ENCODE assay signal across 1 cellular context in the genomic region with DNA sequence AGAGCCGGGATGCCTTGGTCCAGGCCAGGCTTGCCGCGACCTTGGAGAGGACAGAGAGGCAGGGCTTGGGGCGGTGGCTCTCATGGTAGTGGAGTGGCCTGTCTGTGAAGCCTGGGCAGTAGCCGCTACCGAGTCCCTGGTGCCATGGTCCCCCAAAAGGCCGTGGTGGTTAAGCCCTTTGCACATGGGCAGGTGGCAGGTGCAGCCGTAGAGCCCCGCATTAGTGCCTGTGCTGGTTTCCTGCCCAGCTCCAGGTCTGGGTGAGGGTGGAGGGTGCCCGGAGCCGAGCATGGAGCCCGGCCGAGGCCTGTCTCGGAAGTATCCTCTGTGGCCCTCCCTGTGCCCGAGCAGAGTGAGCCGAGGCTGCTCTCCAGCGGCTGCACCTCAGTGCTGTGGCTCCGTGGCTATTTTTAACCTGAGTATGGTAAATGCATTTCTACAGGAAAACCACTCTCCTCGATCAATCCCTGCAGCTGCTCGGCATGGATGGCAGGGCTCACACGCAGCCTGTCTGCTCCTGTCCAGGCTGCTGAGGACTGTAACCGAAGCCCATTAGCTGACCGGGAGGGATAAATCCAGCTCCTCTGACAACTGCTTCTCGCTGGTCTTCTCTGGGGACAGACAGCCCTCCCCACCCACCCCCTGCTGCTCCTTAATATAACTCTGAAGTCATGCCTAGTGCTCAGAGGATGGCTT.
TF ChIP-seq lines count a peak whose summit lies in the region.

No MANE protein-coding gene starts in this region.

TF ChIP-seq in IMR-90, 13 proteins besides CTCF, POLR2A, EP300 and RAD21 (continued from another document):
- no peak for TF ChIP-seq ELK1 (IDR thresholded peaks at IDR 0.05; ENCODE audit: borderline replicate concordance, low read depth, low read length)
- no peak for TF ChIP-seq MXI1 (IDR thresholded peaks at IDR 0.05; ENCODE audit: borderline replicate concordance, low read depth, low read length)
- no peak for TF ChIP-seq FOS (IDR thresholded peaks at IDR 0.05; ENCODE audit: low read depth, low read length)
- TF ChIP-seq MAZ (IDR thresholded peaks at IDR 0.05; ENCODE audit: borderline replicate concordance, low read depth, low read length) = no peak
- no peak for TF ChIP-seq RCOR1 (IDR thresholded peaks at IDR 0.05; ENCODE audit: insufficient replicate concordance, low read length)
